ENCODE assay signal across 8 cellular contexts in the genomic region with DNA sequence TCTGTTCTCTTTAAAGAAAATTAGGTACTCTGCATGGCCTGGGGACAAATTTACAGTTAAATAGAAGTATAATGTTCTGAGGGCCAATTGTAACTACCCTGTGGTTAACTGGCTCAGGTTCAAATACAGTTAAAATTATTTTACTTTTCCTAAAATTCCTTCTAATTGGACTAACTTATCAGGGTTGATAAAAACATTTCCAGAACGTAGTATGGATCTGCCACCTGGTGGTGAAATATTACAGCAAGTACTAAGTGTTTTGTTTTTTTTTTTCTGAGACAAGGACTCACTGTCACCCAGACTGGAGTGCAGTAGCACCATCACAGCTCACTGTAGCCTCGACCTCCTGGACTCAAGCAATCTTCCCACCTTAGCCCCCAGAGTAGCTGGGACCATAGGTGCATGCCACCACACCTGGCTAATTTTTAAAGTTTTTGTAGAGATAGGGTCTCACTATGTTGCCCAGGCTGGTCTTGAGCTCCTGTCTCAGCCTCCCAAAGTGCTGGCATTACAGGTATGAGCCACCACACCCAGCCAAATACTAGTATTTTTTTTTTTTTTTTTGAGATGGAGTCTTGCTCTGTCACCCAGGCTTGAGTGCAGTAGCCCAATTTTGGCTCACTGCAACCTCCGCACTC. TPM values are rescaled to one million over a fixed set of nuclear protein-coding genes. Genes with fewer than 3 reads are reported as not detected.
DNase-seq lines count a peak whose midpoint lies in the region; ATAC-seq and TF ChIP-seq lines count a peak whose summit lies in the region.

No MANE protein-coding gene starts in this region.

- ATAC-seq in GM21360 (IDR thresholded peaks at IDR 0.05; ENCODE audit: unreplicated experiment) (no peak), HG03432 (IDR thresholded peaks at IDR 0.05; ENCODE audit: unreplicated experiment) (no peak)

- H3K27me3 ChIP-seq in ovary: no peaks in the 10 kb centered on the region

- TF ChIP-seq EP300 in ovary (IDR thresholded peaks at IDR 0.05): no peak

- no peak for TF ChIP-seq POLR2A in ovary (IDR thresholded peaks at IDR 0.05)

- peak; percentile 13 for DNase-seq in NCI-H2029 (lab: John Stamatoyannopoulos, UW)
- no peak for DNase-seq in NCI-H2029 treated with DMSO at 0.1 percent for 48 hours (lab: John Stamatoyannopoulos, UW)
- DNase-seq in Jurkat, Clone E6-1 (ENCODE audit: low read depth, low spot score): peak; percentile 42
- DNase-seq in SK-N-DZ (ENCODE audit: low spot score): peak; percentile 48
- peak; percentile 86 for DNase-seq in fibroblast of peridontal ligament (ENCODE audit: extremely low read depth)
- peak in 1 of 5 donors; percentile 27 for DNase-seq in ovary

- peaks cover 5% of the 10 kb centered on the region for H3K4me1 ChIP-seq in ovary (ENCODE audit: insufficient read depth)

- H3K36me3 ChIP-seq in ovary: no peaks in the 10 kb centered on the region

- no peak overlapping the region for H3K4me3 ChIP-seq in Jurkat, Clone E6-1 (ENCODE audit: low read length)
- H3K4me3 ChIP-seq in ovary: no peak overlapping the region

- intact Hi-C loops in ovary (cut with DNase I): loop anchor here in 3 of 4 donors (2.0 to 10.0 kb wide), 4 partner anchors 284 to 299 kb away; partner anchors contain the start of gene ADPGK (in 1 of the 3)

- TF ChIP-seq CTCF in ovary (IDR thresholded peaks at IDR 0.05): peak; percentile 62 to 67 (median 66)

- 33 to 36% (median 35%) methylated on average over 3 of the region's 3 CpGs for WGBS in ovary, 3 donors

- no peaks in the 10 kb centered on the region for H3K9me3 ChIP-seq in ovary

- no peak overlapping the region for H3K27ac ChIP-seq in ovary

RNA-seq across cellular contexts. Expression of gene NEO1, which starts 29.2 kb away (rescaled TPM):
- 15.6 TPM for polyA plus RNA-seq in Jurkat, Clone E6-1 (2012; ENCODE audit: insufficient read depth, insufficient read length)
- 13.8 and 15.6 TPM in 2 replicates for polyA plus RNA-seq in SK-N-DZ (2014; cell fraction: cytosol; rRNA removed)
- polyA plus RNA-seq in SK-N-DZ (2014; cell fraction: nucleus; rRNA removed): 7.7 and 20.0 TPM in 2 replicates
- 10 to 100 TPM; 22.8 to 51.3 (median 40.7) TPM for total RNA-seq in ovary
- 10 to 100 TPM; 23.8 to 54.7 TPM for polyA plus RNA-seq in ovary
